Comparison of ENCODE assay signal across 8 cellular contexts in the genomic region with DNA sequence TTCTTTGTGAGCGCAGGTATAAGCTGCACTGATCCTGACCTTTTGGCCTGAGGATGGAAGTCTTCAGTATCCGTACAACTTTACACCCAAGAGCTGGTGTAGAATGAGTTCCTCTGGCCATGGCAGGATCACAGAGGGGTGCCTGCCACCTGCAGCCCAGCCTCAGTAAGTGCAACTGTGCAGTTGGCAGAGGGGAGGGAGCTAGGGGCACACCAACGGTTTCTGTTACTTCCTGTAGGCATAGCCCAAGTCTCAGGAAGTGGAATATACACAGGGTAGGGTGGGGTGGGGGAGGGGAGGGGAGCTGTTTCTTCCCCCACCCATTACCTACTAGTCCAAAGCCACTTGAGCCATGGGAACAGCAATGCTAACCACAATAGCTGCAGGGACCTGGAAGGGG.
DNase-seq lines count a peak whose midpoint lies in the region; ATAC-seq, FAIRE-seq and TF ChIP-seq lines count a peak whose summit lies in the region.
"Had no signal": no experiment of that assay in that cellular context is flagged by ENCODE, and none has a peak within 500 bp of the region (broad histone marks: within the 10 kb centered on the region; RNA-seq: fewer than 3 reads in every experiment).

No MANE protein-coding gene starts in this region.

- H3K36me3 ChIP-seq in brain microvascular endothelial cell (replicated peaks): no peaks in the 10 kb centered on the region

- no peak overlapping the region for H3K27ac ChIP-seq in brain microvascular endothelial cell

- FAIRE-seq in GM12892 (lab: Jason Lieb, UNC): no peak
- FAIRE-seq: TTC549 had no signal

- H3K4me3 ChIP-seq in brain microvascular endothelial cell (ENCODE audit: low read depth, low read length): no peak overlapping the region

- DNase-seq in GDM1 (lab: John Stamatoyannopoulos, UW) (peak; percentile 71), RPMI7951 (ENCODE audit: low read depth) (peak; percentile 22), brain microvascular endothelial cell (no peak), left lobe of liver (ENCODE audit: low spot score) (peak; percentile 57), GM12892 (ENCODE audit: insufficient read length) (no peak)
- peak; percentile 13 for DNase-seq in stimulated activated CD8-positive, alpha-beta memory T cell treated with anti-CD3 and anti-CD28 coated beads, Interleukin-7, amount 100 ng/mL, for 24 hours (ENCODE audit: low read depth)

- in situ Hi-C loops in brain microvascular endothelial cell (cut with HindIII; ENCODE audit: low pct_ligation_motif_present, low sequenced_read_pairs): no loop called here

- no peak for TF ChIP-seq POLR2A in GM12892 (IDR thresholded peaks at IDR 0.05; ENCODE audit: low read depth, low read length)

- TF ChIP-seq CTCF in brain microvascular endothelial cell (IDR thresholded peaks at IDR 0.05; ENCODE audit: low read depth, low read length, missing control alignments): peak; percentile 68

- H3K27me3 ChIP-seq in brain microvascular endothelial cell (replicated peaks): no peaks in the 10 kb centered on the region

- ATAC-seq in HG02938 (IDR thresholded peaks at IDR 0.05; ENCODE audit: unreplicated experiment): peak; percentile 79
- peak; percentile 99 for ATAC-seq in left lobe of liver

Comparison
In these comparisons a context has a peak if more than half of its experiments do, and no peak if none do; other contexts are left out.
1. DNase-seq: peak in GDM1 (single experiment), RPMI7951 (single experiment), left lobe of liver (single experiment) and stimulated activated CD8-positive, alpha-beta memory T cell treated with anti-CD3 and anti-CD28 coated beads, Interleukin-7, amount 100 ng/mL, for 24 hours (single experiment); none in brain microvascular endothelial cell (single experiment) and GM12892 (single experiment).